Comparison of ENCODE assay signal across 11 cellular contexts in the genomic region with DNA sequence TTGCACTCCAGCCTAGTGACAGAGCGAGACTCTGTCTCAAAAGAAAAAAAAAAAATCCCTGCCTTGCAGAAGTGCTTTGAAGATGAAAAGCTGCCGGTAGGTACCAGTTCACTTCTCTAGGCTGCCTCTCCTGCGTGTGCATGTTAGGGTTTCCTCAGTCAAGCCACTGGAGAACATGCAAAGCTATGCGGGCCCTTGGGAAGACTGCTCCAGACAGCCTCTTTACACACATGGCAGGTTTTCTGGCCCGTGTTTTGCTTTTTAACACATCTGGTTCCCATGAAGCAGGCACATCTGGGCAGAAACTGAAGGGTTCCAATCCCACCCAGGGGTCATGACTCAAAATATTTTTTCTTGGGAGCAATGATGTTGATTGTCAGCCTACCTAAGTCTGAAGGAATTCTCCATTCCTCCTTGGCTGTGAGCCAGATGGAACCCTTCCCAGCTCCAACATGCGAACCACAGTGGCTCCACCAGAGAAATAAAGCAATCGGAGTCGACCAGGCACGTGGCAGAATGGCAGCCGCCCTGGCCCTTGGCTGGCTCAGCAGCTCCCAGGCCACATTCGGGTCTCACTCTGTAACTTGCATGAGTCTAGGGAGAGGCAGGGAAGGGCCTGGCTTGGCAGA. TPM values are rescaled to one million over a fixed set of nuclear protein-coding genes. Genes with fewer than 3 reads are reported as not detected.
DNase-seq lines count a peak whose midpoint lies in the region; ATAC-seq and TF ChIP-seq lines count a peak whose summit lies in the region.
"Had no signal": no experiment of that assay in that cellular context is flagged by ENCODE, and none has a peak within 500 bp of the region (broad histone marks: within the 10 kb centered on the region; RNA-seq: fewer than 3 reads in every experiment).

No MANE protein-coding gene starts in this region.

- 29 to 36% (median 34%) methylated on average over 11 of the region's 11 CpGs for WGBS in psoas muscle, 3 donors

- no peaks in the 10 kb centered on the region for H3K27me3 ChIP-seq in psoas muscle (ENCODE audit: insufficient read depth in 3 of 3, low read length in 2 of 3)

- intact Hi-C loops in psoas muscle (cut with DNase I) = loop anchor here (5.0 kb wide), 2 partner anchors 40 to 45 kb away; no protein-coding TSS in a partner anchor

- peaks cover 3 to 22% of the 10 kb centered on the region in 2 donors for H3K36me3 ChIP-seq in psoas muscle (ENCODE audit: insufficient read depth in 1 of 2, low read depth in 1 of 2)

- ATAC-seq in psoas muscle (peak; percentile 53 to 63 (median 60)), GM21528 (IDR thresholded peaks at IDR 0.05; ENCODE audit: low FRiP score, unreplicated experiment) (no peak)

- no peaks in the 10 kb centered on the region for H3K9me3 ChIP-seq in psoas muscle

- no peak for TF ChIP-seq CTCF in fibroblast of mammary gland (conservative IDR thresholded peaks at IDR 0.05; ENCODE audit: control insufficient read depth, insufficient read depth, low read depth, low read length)
- TF ChIP-seq CTCF in psoas muscle (IDR thresholded peaks at IDR 0.05) = no peak

- no peak for TF ChIP-seq POLR2A in erythroblast (IDR thresholded peaks at IDR 0.05; ENCODE audit: low read length)

- peaks cover 58% of the 10 kb centered on the region for H3K4me1 ChIP-seq in psoas muscle

- H3K27ac ChIP-seq in psoas muscle = peak overlapping the region; percentile 92

- DNase-seq in AG20443 (ENCODE audit: low spot score) (peak; percentile 80), NCI-H446 (lab: John Stamatoyannopoulos, UW) (peak; percentile 20 to 80), fibroblast of mammary gland (ENCODE audit: low read depth) (peak; percentile 99), psoas muscle (peak; percentile 81 to 87), erythroblast (lab: John Stamatoyannopoulos, UW) (no peak), NCI-H1417 (lab: John Stamatoyannopoulos, UW) (no peak), C1 segment of cervical spinal cord (lab: John Stamatoyannopoulos, UW) (no peak)
- DNase-seq: DND-41, hippocampal formation had no signal

- H3K4me3 ChIP-seq in fibroblast of mammary gland (ENCODE audit: control insufficient read depth, low read depth, low read length) (no peak overlapping the region), psoas muscle (no peak overlapping the region)
- H3K4me3 ChIP-seq: smooth muscle cell had no signal

RNA-seq across cellular contexts. Expression of gene MGLL, which starts 29.5 kb away (rescaled TPM):
- 10 to 100 TPM; 53.7 to 85.6 (median 63.2) TPM for total RNA-seq in psoas muscle
- 10 to 100 TPM; 32.8 to 64.9 (median 47.5) TPM for polyA plus RNA-seq in psoas muscle

Comparison
In these comparisons a context has a peak if more than half of its experiments do, and no peak if none do; other contexts are left out.
1. DNase-seq: peak in AG20443 (single experiment), NCI-H446 (2 of 2), fibroblast of mammary gland (single experiment) and psoas muscle (2 of 2); none in erythroblast (0 of 2), NCI-H1417 (0 of 3) and C1 segment of cervical spinal cord (0 of 14).